Comparison of ENCODE assay signal across 1 cellular context in genomic region chr4:87422104-87423052, GRCh38.
TF ChIP-seq lines count a peak whose summit lies in the region.

A gene with protein sequence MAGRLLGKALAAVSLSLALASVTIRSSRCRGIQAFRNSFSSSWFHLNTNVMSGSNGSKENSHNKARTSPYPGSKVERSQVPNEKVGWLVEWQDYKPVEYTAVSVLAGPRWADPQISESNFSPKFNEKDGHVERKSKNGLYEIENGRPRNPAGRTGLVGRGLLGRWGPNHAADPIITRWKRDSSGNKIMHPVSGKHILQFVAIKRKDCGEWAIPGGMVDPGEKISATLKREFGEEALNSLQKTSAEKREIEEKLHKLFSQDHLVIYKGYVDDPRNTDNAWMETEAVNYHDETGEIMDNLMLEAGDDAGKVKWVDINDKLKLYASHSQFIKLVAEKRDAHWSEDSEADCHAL (plus strand): TSS chr4:87422573. CDS start chr4:87422906, 333 bp downstream.

TF ChIP-seq in HepG2, 621 proteins besides CTCF, POLR2A, EP300 and RAD21 (continued from another document and continues in another):
- TF ChIP-seq AFF4 (CRISPR knock-in tag; IDR thresholded peaks at IDR 0.05) (no peak), ZNF260 (CRISPR knock-in tag; IDR thresholded peaks at IDR 0.05; ENCODE audit: borderline replicate concordance, low read depth) (0 out of 2 replicates have a peak, but pooled peaks have one; percentile 10), ZNF772 (CRISPR knock-in tag; IDR thresholded peaks at IDR 0.05) (peak; percentile 90), ZNF350 (CRISPR knock-in tag; IDR thresholded peaks at IDR 0.05; ENCODE audit: borderline replicate concordance, low read depth) (peak; percentile 92; the same call in 1 of the 2 replicates), ZNF142 (CRISPR knock-in tag; IDR thresholded peaks at IDR 0.05) (peak; percentile 93), ZNF232 (CRISPR knock-in tag; IDR thresholded peaks at IDR 0.05; ENCODE audit: borderline replicate concordance) (peak; percentile 89; the same call in 1 of the 2 replicates), ATM (IDR thresholded peaks at IDR 0.05; ENCODE audit: borderline replicate concordance) (no peak), ZNF224 (CRISPR knock-in tag; IDR thresholded peaks at IDR 0.05) (no peak; the same call in 1 of the 2 replicates), ZNF383 (CRISPR knock-in tag; IDR thresholded peaks at IDR 0.05; ENCODE audit: borderline replicate concordance) (no peak), GMEB2 (CRISPR knock-in tag; IDR thresholded peaks at IDR 0.05; ENCODE audit: low read depth) (peak; percentile 81), CENPT (CRISPR knock-in tag; IDR thresholded peaks at IDR 0.05; ENCODE audit: low read depth) (peak; percentile 83; the same call in 1 of the 2 replicates), ZNF614 (CRISPR knock-in tag; IDR thresholded peaks at IDR 0.05; ENCODE audit: borderline replicate concordance) (0 out of 2 replicates have a peak, but pooled peaks have one; percentile 36), ZBTB14 (CRISPR knock-in tag; IDR thresholded peaks at IDR 0.05) (no peak), MAZ (IDR thresholded peaks at IDR 0.05; ENCODE audit: borderline replicate concordance, low read depth, low read length) (no peak), MAZ (CRISPR knock-in tag; IDR thresholded peaks at IDR 0.05; ENCODE audit: low read depth) (peak; percentile 77), ZNF800 (CRISPR knock-in tag; IDR thresholded peaks at IDR 0.05) (no peak), ARNTL (CRISPR knock-in tag; IDR thresholded peaks at IDR 0.05) (peak; percentile 89), ZNF430 (CRISPR knock-in tag; IDR thresholded peaks at IDR 0.05) (peak; percentile 91), PHF8 (CRISPR knock-in tag; IDR thresholded peaks at IDR 0.05) (peak; percentile 89), DBP (CRISPR knock-in tag; IDR thresholded peaks at IDR 0.05; ENCODE audit: not compliant biosample characterization) (peak; percentile 90), SIN3A (IDR thresholded peaks at IDR 0.05; ENCODE audit: borderline replicate concordance, low read depth, low read length) (peak; percentile 61; the same call in 1 of the 2 replicates), NR1H2 (CRISPR knock-in tag; IDR thresholded peaks at IDR 0.05; ENCODE audit: borderline replicate concordance, low read depth) (no peak)
- TF ChIP-seq, protein P1, sequence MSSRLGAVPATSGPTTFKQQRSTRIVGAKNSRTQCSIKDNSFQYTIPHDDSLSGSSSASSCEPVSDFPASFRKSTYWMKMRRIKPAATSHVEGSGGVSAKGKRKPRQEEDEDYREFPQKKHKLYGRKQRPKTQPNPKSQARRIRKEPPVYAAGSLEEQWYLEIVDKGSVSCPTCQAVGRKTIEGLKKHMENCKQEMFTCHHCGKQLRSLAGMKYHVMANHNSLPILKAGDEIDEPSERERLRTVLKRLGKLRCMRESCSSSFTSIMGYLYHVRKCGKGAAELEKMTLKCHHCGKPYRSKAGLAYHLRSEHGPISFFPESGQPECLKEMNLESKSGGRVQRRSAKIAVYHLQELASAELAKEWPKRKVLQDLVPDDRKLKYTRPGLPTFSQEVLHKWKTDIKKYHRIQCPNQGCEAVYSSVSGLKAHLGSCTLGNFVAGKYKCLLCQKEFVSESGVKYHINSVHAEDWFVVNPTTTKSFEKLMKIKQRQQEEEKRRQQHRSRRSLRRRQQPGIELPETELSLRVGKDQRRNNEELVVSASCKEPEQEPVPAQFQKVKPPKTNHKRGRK (CRISPR knock-in tag; IDR thresholded peaks at IDR 0.05): no peak
- TF ChIP-seq, protein P2, sequence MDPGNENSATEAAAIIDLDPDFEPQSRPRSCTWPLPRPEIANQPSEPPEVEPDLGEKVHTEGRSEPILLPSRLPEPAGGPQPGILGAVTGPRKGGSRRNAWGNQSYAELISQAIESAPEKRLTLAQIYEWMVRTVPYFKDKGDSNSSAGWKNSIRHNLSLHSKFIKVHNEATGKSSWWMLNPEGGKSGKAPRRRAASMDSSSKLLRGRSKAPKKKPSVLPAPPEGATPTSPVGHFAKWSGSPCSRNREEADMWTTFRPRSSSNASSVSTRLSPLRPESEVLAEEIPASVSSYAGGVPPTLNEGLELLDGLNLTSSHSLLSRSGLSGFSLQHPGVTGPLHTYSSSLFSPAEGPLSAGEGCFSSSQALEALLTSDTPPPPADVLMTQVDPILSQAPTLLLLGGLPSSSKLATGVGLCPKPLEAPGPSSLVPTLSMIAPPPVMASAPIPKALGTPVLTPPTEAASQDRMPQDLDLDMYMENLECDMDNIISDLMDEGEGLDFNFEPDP (CRISPR knock-in tag; conservative IDR thresholded peaks at IDR 0.05): 0 out of 2 replicates have a peak, but pooled peaks have one; percentile 28
- TF ChIP-seq, protein P3, sequence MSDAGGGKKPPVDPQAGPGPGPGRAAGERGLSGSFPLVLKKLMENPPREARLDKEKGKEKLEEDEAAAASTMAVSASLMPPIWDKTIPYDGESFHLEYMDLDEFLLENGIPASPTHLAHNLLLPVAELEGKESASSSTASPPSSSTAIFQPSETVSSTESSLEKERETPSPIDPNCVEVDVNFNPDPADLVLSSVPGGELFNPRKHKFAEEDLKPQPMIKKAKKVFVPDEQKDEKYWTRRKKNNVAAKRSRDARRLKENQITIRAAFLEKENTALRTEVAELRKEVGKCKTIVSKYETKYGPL (CRISPR knock-in tag; IDR thresholded peaks at IDR 0.05): peak; percentile 79
